In the genomic region with DNA sequence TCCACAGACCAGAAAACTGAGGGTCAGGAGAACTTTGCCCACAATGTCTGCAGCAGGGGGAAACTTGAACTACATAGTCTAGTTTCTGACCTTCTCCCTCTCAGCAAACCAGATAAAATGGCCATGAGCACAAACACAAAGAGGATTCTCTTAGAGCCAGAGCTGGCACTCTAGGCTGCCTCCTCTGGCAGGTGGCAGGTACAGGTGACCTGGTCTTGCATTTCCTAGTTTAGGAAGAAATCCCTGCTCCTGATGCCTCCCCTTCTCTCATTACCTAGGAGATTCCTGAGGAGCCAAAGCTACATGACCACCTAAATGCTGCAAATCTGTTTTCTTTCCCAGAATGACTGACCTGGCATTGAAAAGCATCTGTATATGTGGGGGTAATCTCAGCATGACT, we compare ENCODE assay signal across 2 cellular contexts.
TF ChIP-seq lines count a peak whose summit lies in the region.

No MANE protein-coding gene starts in this region.

TF ChIP-seq in A549, 52 proteins besides CTCF, POLR2A, EP300 and RAD21:
- TF ChIP-seq JUNB (IDR thresholded peaks at IDR 0.05) (no peak), RCOR1 (IDR thresholded peaks at IDR 0.05; ENCODE audit: low read depth, low read length) (no peak), ZNF302 (CRISPR knock-in tag; IDR thresholded peaks at IDR 0.05) (no peak), HOXB5 (CRISPR knock-in tag; IDR thresholded peaks at IDR 0.05) (no peak), HDAC2 (IDR thresholded peaks at IDR 0.05) (no peak), FOSB (CRISPR knock-in tag; IDR thresholded peaks at IDR 0.05) (no peak), NR3C1 (IDR thresholded peaks at IDR 0.05) (no peak), ZSCAN20 (CRISPR knock-in tag; IDR thresholded peaks at IDR 0.05) (no peak), TP53 (CRISPR knock-in tag; IDR thresholded peaks at IDR 0.05) (no peak), CEBPB (IDR thresholded peaks at IDR 0.05) (no peak)
- TF ChIP-seq, protein P1, sequence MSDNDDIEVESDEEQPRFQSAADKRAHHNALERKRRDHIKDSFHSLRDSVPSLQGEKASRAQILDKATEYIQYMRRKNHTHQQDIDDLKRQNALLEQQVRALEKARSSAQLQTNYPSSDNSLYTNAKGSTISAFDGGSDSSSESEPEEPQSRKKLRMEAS (IDR thresholded peaks at IDR 0.05), result no peak
- TF ChIP-seq, protein P2, sequence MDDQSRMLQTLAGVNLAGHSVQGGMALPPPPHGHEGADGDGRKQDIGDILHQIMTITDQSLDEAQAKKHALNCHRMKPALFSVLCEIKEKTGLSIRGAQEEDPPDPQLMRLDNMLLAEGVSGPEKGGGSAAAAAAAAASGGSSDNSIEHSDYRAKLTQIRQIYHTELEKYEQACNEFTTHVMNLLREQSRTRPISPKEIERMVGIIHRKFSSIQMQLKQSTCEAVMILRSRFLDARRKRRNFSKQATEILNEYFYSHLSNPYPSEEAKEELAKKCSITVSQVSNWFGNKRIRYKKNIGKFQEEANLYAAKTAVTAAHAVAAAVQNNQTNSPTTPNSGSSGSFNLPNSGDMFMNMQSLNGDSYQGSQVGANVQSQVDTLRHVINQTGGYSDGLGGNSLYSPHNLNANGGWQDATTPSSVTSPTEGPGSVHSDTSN (IDR thresholded peaks at IDR 0.05), result no peak
- TF ChIP-seq, protein P3, sequence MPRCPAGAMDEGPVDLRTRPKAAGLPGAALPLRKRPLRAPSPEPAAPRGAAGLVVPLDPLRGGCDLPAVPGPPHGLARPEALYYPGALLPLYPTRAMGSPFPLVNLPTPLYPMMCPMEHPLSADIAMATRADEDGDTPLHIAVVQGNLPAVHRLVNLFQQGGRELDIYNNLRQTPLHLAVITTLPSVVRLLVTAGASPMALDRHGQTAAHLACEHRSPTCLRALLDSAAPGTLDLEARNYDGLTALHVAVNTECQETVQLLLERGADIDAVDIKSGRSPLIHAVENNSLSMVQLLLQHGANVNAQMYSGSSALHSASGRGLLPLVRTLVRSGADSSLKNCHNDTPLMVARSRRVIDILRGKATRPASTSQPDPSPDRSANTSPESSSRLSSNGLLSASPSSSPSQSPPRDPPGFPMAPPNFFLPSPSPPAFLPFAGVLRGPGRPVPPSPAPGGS (IDR thresholded peaks at IDR 0.05), result no peak

TF ChIP-seq in GM12878, 131 proteins besides CTCF, POLR2A, EP300 and RAD21:
- no peak for TF ChIP-seq CHD2 (IDR thresholded peaks at IDR 0.05; ENCODE audit: borderline replicate concordance, low read depth, low read length)
- no peak for TF ChIP-seq TBL1XR1 (IDR thresholded peaks at IDR 0.05; ENCODE audit: low read depth, low read length)
- no peak for TF ChIP-seq MXI1 (IDR thresholded peaks at IDR 0.05; ENCODE audit: low read depth, low read length)
- TF ChIP-seq ATF7 (IDR thresholded peaks at IDR 0.05; ENCODE audit: low read depth), result no peak
- TF ChIP-seq MEF2B (IDR thresholded peaks at IDR 0.05; ENCODE audit: partially characterized antibody, poor library complexity, severe bottlenecking), result no peak
- TF ChIP-seq FOXM1 (IDR thresholded peaks at IDR 0.05; ENCODE audit: low read depth, low read length), result no peak
- TF ChIP-seq, protein P4, sequence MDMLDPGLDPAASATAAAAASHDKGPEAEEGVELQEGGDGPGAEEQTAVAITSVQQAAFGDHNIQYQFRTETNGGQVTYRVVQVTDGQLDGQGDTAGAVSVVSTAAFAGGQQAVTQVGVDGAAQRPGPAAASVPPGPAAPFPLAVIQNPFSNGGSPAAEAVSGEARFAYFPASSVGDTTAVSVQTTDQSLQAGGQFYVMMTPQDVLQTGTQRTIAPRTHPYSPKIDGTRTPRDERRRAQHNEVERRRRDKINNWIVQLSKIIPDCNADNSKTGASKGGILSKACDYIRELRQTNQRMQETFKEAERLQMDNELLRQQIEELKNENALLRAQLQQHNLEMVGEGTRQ (IDR thresholded peaks at IDR 0.05; ENCODE audit: borderline replicate concordance, low read depth, low read length), result no peak
- no peak for TF ChIP-seq BACH1 (IDR thresholded peaks at IDR 0.05; ENCODE audit: borderline replicate concordance)
- TF ChIP-seq SMC3 (IDR thresholded peaks at IDR 0.05; ENCODE audit: borderline replicate concordance, low read length), result no peak
- TF ChIP-seq, protein P2 (IDR thresholded peaks at IDR 0.05; ENCODE audit: insufficient replicate concordance, low read depth, low read length), result no peak
- no peak for TF ChIP-seq IRF4 (IDR thresholded peaks at IDR 0.05; ENCODE audit: low read depth, low read length)
- TF ChIP-seq ETV6 (conservative IDR thresholded peaks at IDR 0.05 in 1 of 2, IDR thresholded peaks at IDR 0.05 in 1 of 2; ENCODE audit: borderline replicate concordance in 1 of 2, low read depth in 1 of 2), result no peak
- no peak for TF ChIP-seq KAT2A (conservative IDR thresholded peaks at IDR 0.05; ENCODE audit: control insufficient read depth, low read depth, low read length)
- no peak for TF ChIP-seq ZBTB33 (IDR thresholded peaks at IDR 0.05)
- TF ChIP-seq PAX5 (IDR thresholded peaks at IDR 0.05; ENCODE audit: borderline replicate concordance, low read depth, low read length), result no peak
- no peak for TF ChIP-seq SRF (IDR thresholded peaks at IDR 0.05; ENCODE audit: low read depth in 2 of 2, low read length in 2 of 2)
- no peak for TF ChIP-seq TARDBP (IDR thresholded peaks at IDR 0.05; ENCODE audit: borderline replicate concordance)
- TF ChIP-seq RB1 (IDR thresholded peaks at IDR 0.05; ENCODE audit: borderline replicate concordance), result no peak
